Comparison of ENCODE assay signal across 29 cellular contexts in the genomic region with DNA sequence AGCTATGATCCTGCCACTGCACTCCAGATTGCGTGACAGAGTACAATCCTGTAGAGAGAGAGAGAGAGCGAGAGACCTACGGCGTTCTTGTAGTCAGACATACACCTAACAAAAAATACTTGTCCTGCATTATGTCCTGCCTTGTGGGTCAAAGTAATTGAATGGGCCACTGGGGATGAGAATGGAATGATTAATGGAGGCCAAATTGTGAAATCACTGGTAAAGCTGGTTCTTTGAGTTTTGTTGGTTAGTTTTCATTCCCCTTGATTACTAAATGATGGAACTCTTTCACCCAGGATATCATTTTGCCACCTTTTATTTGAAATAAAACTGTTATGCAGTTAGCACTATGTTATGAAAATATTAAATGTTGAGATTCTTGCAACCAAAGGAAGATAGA. TPM values are rescaled to one million over a fixed set of nuclear protein-coding genes. Genes with fewer than 3 reads are reported as not detected.
DNase-seq lines count a peak whose midpoint lies in the region; ATAC-seq, FAIRE-seq and TF ChIP-seq lines count a peak whose summit lies in the region.
"Had no signal": no experiment of that assay in that cellular context is flagged by ENCODE, and none has a peak within 500 bp of the region (broad histone marks: within the 10 kb centered on the region; RNA-seq: fewer than 3 reads in every experiment).

No MANE protein-coding gene starts in this region.

- no peak overlapping the region for H4K12ac ChIP-seq in trophoblast cell (ENCODE audit: low read depth, low read length)

- no peaks in the 10 kb centered on the region for H3K9me3 ChIP-seq in trophoblast cell (ENCODE audit: insufficient read depth, low read depth, low read length)
- H3K9me3 ChIP-seq in prostate gland, result no peaks in the 10 kb centered on the region
- H3K9me3 ChIP-seq: BE2C, BLaER1 had no signal

- no peak overlapping the region for H3K4ac ChIP-seq in trophoblast cell (ENCODE audit: low read depth, low read length)

- H3K23ac ChIP-seq in trophoblast cell (ENCODE audit: low read length), result no peak overlapping the region

- intact Hi-C loops in prostate gland (cut with DNase I), result no loop called here
- intact Hi-C loops in cardiac septum (cut with DNase I), result no loop called here

- H3K36me3 ChIP-seq in bronchial epithelial cell (ENCODE audit: control insufficient read depth, insufficient read depth, low read length) (no peaks in the 10 kb centered on the region), trophoblast cell (ENCODE audit: control insufficient read depth in 1 of 2, insufficient read depth in 2 of 2, low read length in 2 of 2) (no peaks in the 10 kb centered on the region), prostate gland (no peaks in the 10 kb centered on the region)
- H3K36me3 ChIP-seq: BE2C, BLaER1 had no signal

- no peak overlapping the region for H3K9ac ChIP-seq in trophoblast cell (ENCODE audit: low read length)
- H3K9ac ChIP-seq: BLaER1 had no signal

- no peaks in the 10 kb centered on the region for H3K79me2 ChIP-seq in trophoblast cell (ENCODE audit: control insufficient read depth, insufficient read depth, low read length, poor library complexity)

- H2BK5ac ChIP-seq in trophoblast cell (ENCODE audit: low read depth, low read length, poor library complexity), result no peak overlapping the region

- H3K79me1 ChIP-seq in trophoblast cell (ENCODE audit: low read length), result no peaks in the 10 kb centered on the region

- H2BK120ac ChIP-seq in trophoblast cell (ENCODE audit: insufficient read depth, low read length, poor library complexity), result no peak overlapping the region

- FAIRE-seq in bronchial epithelial cell (lab: Jason Lieb, UNC), result no peak
- FAIRE-seq: A204.1, GM12878, GM12892, GM18507 had no signal

- no peak overlapping the region for H3K4me3 ChIP-seq in bronchial epithelial cell (ENCODE audit: low read depth, low read length)
- H3K4me3 ChIP-seq in epithelial cell of esophagus (ENCODE audit: low read length), result no peak overlapping the region
- no peak overlapping the region for H3K4me3 ChIP-seq in trophoblast cell (ENCODE audit: low read depth, low read length)
- H3K4me3 ChIP-seq in prostate gland, result no peak overlapping the region
- H3K4me3 ChIP-seq: BLaER1, GM12878 had no signal

- H3K27ac ChIP-seq in 22Rv1 (peak overlapping the region; percentile 67), trophoblast cell (ENCODE audit: low read depth, low read length) (no peak overlapping the region), prostate gland (no peak overlapping the region)
- H3K27ac ChIP-seq: BLaER1 had no signal

- no peak for TF ChIP-seq POLR2A in prostate gland (IDR thresholded peaks at IDR 0.05)

- H2AFZ ChIP-seq in trophoblast cell (ENCODE audit: insufficient read depth, low read length, poor library complexity), result no peak overlapping the region

- H3K4me1 ChIP-seq in trophoblast cell (ENCODE audit: control insufficient read depth in 1 of 2, insufficient read depth in 2 of 2, low read length in 2 of 2) (no peaks in the 10 kb centered on the region), prostate gland (replicated peaks) (no peaks in the 10 kb centered on the region)
- H3K4me1 ChIP-seq: BE2C had no signal

- H3K27me3 ChIP-seq in bronchial epithelial cell (ENCODE audit: control insufficient read depth, insufficient read depth, low read length) (no peaks in the 10 kb centered on the region), trophoblast cell (ENCODE audit: insufficient read depth, low read length) (no peaks in the 10 kb centered on the region), prostate gland (replicated peaks; ENCODE audit: insufficient read depth) (no peaks in the 10 kb centered on the region)
- H3K27me3 ChIP-seq: BE2C, BLaER1 had no signal

- H2BK12ac ChIP-seq in trophoblast cell (ENCODE audit: low read length), result no peak overlapping the region

- no CpG with 5 or more reads among the region's 4 CpGs for WGBS in trophoblast cell (ENCODE audit: extremely low coverage, insufficient coverage, insufficient read length)
- WGBS in prostate gland, result 99% methylated on average over 4 of the region's 4 CpGs

- DNase-seq in bronchial epithelial cell (ENCODE audit: low read depth) (peak; percentile 45), epithelial cell of esophagus (ENCODE audit: low read depth) (peak; percentile 65), trophoblast cell (peak; percentile 6 to 79), prostate gland (ENCODE audit: low spot score) (no peak), cardiac septum (ENCODE audit: low spot score) (no peak), NCI-H1105 treated with DMSO at 0.1 percent for 48 hours (lab: John Stamatoyannopoulos, UW) (no peak)
- DNase-seq: 8988T; ACHN; BE2C; C1 segment of cervical spinal cord; CD4-positive, alpha-beta memory T cell; CD4-positive, CD25-positive, alpha-beta regulatory T cell; CD8-positive, alpha-beta memory T cell; COR-L47; DMS 273 treated with DMSO at 0.1 percent for 48 hours; DMS153; DMS53; DMS79; DND-41; EL; GDM1 had no signal

- TF ChIP-seq CTCF in 22Rv1 (IDR thresholded peaks at IDR 0.05) (no peak), bronchial epithelial cell (IDR thresholded peaks at IDR 0.05; ENCODE audit: insufficient read depth, low read length, severe bottlenecking) (no peak), epithelial cell of esophagus (IDR thresholded peaks at IDR 0.05; ENCODE audit: insufficient read depth, low read depth, low read length, missing control alignments) (no peak), prostate gland (IDR thresholded peaks at IDR 0.05) (no peak)

- H3K4me2 ChIP-seq in trophoblast cell (ENCODE audit: low read length), result no peak overlapping the region
- H3K4me2 ChIP-seq: BLaER1 had no signal

- no peak for ATAC-seq in GM21825 (IDR thresholded peaks at IDR 0.05; ENCODE audit: unreplicated experiment)
- ATAC-seq: GM12878 had no signal

- no peak overlapping the region for H3K14ac ChIP-seq in trophoblast cell (ENCODE audit: low read length)

- no peak overlapping the region for H3K18ac ChIP-seq in trophoblast cell (ENCODE audit: low read length)

- no peak overlapping the region for H2AK5ac ChIP-seq in trophoblast cell (ENCODE audit: low read length)

- no peak overlapping the region for H4K91ac ChIP-seq in trophoblast cell (ENCODE audit: low read depth, low read length)

- H4K8ac ChIP-seq in trophoblast cell (ENCODE audit: low read depth, low read length), result no peak overlapping the region

RNA-seq across cellular contexts. Expression of a gene that starts 18.7 kb away (rescaled TPM):
- total RNA-seq in bronchial epithelial cell, result 1.1 and 1.8 TPM in 2 replicates
- 0.86 and 0.99 TPM in 2 replicates for polyA plus RNA-seq in trophoblast cell (2013)
- total RNA-seq in prostate gland, result 1 to 10 TPM; 4.2 to 7.0 TPM
- 14.3 TPM for total RNA-seq in cardiac septum
- total RNA-seq: G401 had no signal

RNA-seq across cellular contexts. Expression of a gene that starts 59.5 kb away (rescaled TPM):
- 8.3 and 13.4 TPM in 2 replicates for total RNA-seq in bronchial epithelial cell
- 7.3 and 7.4 TPM in 2 replicates for polyA plus RNA-seq in trophoblast cell (2013)
- 10 to 100 TPM; 13.1 to 26.0 TPM for total RNA-seq in prostate gland
- 6.1 TPM for total RNA-seq in cardiac septum

Comparison
In these comparisons a context has a peak if more than half of its experiments do, and no peak if none do; other contexts are left out.
1. DNase-seq: peak in bronchial epithelial cell (single experiment), epithelial cell of esophagus (single experiment) and trophoblast cell (2 of 2); none in prostate gland (single experiment), cardiac septum (single experiment) and NCI-H1105 treated with DMSO at 0.1 percent for 48 hours (single experiment).